13 cellular contexts compared by ENCODE assay signal in the genomic region with DNA sequence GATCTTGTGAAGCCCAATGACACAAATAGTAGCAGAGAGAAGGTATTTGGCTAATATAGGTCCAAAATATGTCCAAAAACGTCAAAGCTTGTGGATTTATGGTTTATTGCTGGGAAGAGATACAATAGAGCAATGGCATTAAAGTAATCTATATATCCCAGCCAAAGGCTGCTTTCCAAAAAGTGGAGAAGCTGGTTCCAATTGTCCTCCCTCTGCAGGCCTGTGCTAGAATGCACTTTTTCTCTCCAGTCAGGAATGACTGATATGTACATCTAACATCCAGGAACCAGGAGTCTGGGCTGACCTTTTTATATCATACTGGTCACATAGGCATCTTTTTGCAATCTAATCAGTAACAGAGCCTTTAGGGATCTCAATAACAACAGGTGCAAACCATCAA.
A peak's percentile ranks its signal among the peaks of the same experiment; 100 is the strongest.
DNase-seq lines count a peak whose midpoint lies in the region; TF ChIP-seq lines count a peak whose summit lies in the region.
"Had no signal": no experiment of that assay in that cellular context is flagged by ENCODE, and none has a peak within 500 bp of the region (broad histone marks: within the 10 kb centered on the region; RNA-seq: fewer than 3 reads in every experiment).

No MANE protein-coding gene starts in this region.

- H3K4me3 Mint-ChIP-seq in neural progenitor cell, result no peak overlapping the region

- H3K4me3 ChIP-seq in GM12864 (ENCODE audit: low read depth, low read length), result no peak overlapping the region
- no peak overlapping the region for H3K4me3 ChIP-seq in choroid plexus epithelial cell (ENCODE audit: low read depth, low read length)
- no peak overlapping the region for H3K4me3 ChIP-seq in neural progenitor cell
- H3K4me3 ChIP-seq: HAP-1, SJCRH30, thoracic aorta had no signal

- H3K27ac Mint-ChIP-seq in neural progenitor cell, result no peak overlapping the region

- H3K4me2 ChIP-seq in neural progenitor cell, result no peak overlapping the region

- no peak for DNase-seq in GM12864 (ENCODE audit: low read depth)
- peak; percentile 16 for DNase-seq in NCI-H226
- DNase-seq in choroid plexus epithelial cell (ENCODE audit: low read depth), result peak; percentile 30
- DNase-seq in neural progenitor cell (ENCODE audit: low spot score), result peak; percentile 17
- no peak for DNase-seq in GM19238 (ENCODE audit: insufficient read length, low spot score)
- no peak for DNase-seq in NCI-H446 treated with DMSO at 0.1 percent for 48 hours (lab: John Stamatoyannopoulos, UW)
- DNase-seq in medulla oblongata (ENCODE audit: extremely low spot score), result no peak
- DNase-seq: DMS153, NCI-H1092 treated with DMSO at 0.1 percent for 48 hours, NCI-H524 treated with DMSO at 0.1 percent for 48 hours, SJCRH30 had no signal

- peaks cover 11% of the 10 kb centered on the region for H3K9me3 Mint-ChIP-seq in neural progenitor cell

- TF ChIP-seq CTCF in GM12864 (IDR thresholded peaks at IDR 0.05; ENCODE audit: low read depth, low read length, missing control alignments) (peak; percentile 26), choroid plexus epithelial cell (conservative IDR thresholded peaks at IDR 0.05; ENCODE audit: low read depth, low read length) (peak; percentile 61), neural progenitor cell (IDR thresholded peaks at IDR 0.05) (peak; percentile 45)

- H3K9me3 ChIP-seq in neural progenitor cell (ENCODE audit: low read depth), result no peaks in the 10 kb centered on the region
- H3K9me3 ChIP-seq: HAP-1, SJCRH30, thoracic aorta had no signal

- no peak overlapping the region for H3K27ac ChIP-seq in neural progenitor cell
- H3K27ac ChIP-seq: SJCRH30, thoracic aorta had no signal

- no peaks in the 10 kb centered on the region for H3K27me3 ChIP-seq in neural progenitor cell
- H3K27me3 ChIP-seq: SJCRH30 had no signal

- H3K79me2 ChIP-seq in neural progenitor cell (ENCODE audit: low read depth), result no peaks in the 10 kb centered on the region

- no peaks in the 10 kb centered on the region for H3F3A ChIP-seq in neural progenitor cell (ENCODE audit: low read depth)

- H2AFZ ChIP-seq in neural progenitor cell (replicated peaks), result no peak overlapping the region

- no peaks in the 10 kb centered on the region for H3K36me3 ChIP-seq in neural progenitor cell
- H3K36me3 ChIP-seq: HAP-1, SJCRH30, thoracic aorta had no signal

- peaks cover 3% of the 10 kb centered on the region for H3K4me1 ChIP-seq in neural progenitor cell
- H3K4me1 ChIP-seq: HAP-1 had no signal

- H3K9ac ChIP-seq in neural progenitor cell, result no peak overlapping the region

- H4K20me1 ChIP-seq in neural progenitor cell (ENCODE audit: low read depth), result no peaks in the 10 kb centered on the region

- H3K27me3 Mint-ChIP-seq in neural progenitor cell (ENCODE audit: insufficient read depth, low read depth), result no peaks in the 10 kb centered on the region

- peaks cover 6% of the 10 kb centered on the region for H3K4me1 Mint-ChIP-seq in neural progenitor cell

- H3K36me3 Mint-ChIP-seq in neural progenitor cell, result no peaks in the 10 kb centered on the region

Comparison
In these comparisons a context has a peak if more than half of its experiments do, and no peak if none do; other contexts are left out.
1. DNase-seq: peak in NCI-H226 (single experiment), choroid plexus epithelial cell (single experiment) and neural progenitor cell (single experiment); none in GM12864 (single experiment), GM19238 (single experiment), NCI-H446 treated with DMSO at 0.1 percent for 48 hours (single experiment) and medulla oblongata (single experiment).
2. Peak in every context shown above with its lines, with median percentiles within 50 percentile points of each other: CTCF ChIP-seq.